In genomic region chr5:91281409-91281808, GRCh38 we compare ENCODE assay signal across 8 cellular contexts.
DNase-seq lines count a peak whose midpoint lies in the region; ATAC-seq, FAIRE-seq and TF ChIP-seq lines count a peak whose summit lies in the region.

No MANE protein-coding gene starts in this region.

- H3K4me2 ChIP-seq in fibroblast of lung (ENCODE audit: extremely low read depth, insufficient read depth, low read length) = peak overlapping the region; percentile 100

- no peaks in the 10 kb centered on the region for H3K79me2 ChIP-seq in fibroblast of lung (ENCODE audit: control insufficient read depth, insufficient read depth, low read length)

- peaks cover 10% of the 10 kb centered on the region for H3K4me1 ChIP-seq in fibroblast of lung (ENCODE audit: control insufficient read depth, extremely low read depth, insufficient read depth, low read length)
- H3K4me1 ChIP-seq in sigmoid colon = peaks cover 0 to 41% (median 21%) of the 10 kb centered on the region in 4 donors

- H3K36me3 ChIP-seq in fibroblast of lung (ENCODE audit: control insufficient read depth, insufficient read depth, low read length) = no peaks in the 10 kb centered on the region
- H3K36me3 ChIP-seq in sigmoid colon = no peaks in the 10 kb centered on the region

- H3K9ac ChIP-seq in fibroblast of lung (ENCODE audit: insufficient read depth, low read length) = peak overlapping the region; percentile 88

- no peaks in the 10 kb centered on the region for H3K27me3 ChIP-seq in fibroblast of lung (ENCODE audit: control insufficient read depth, insufficient read depth, low read length)
- H3K27me3 ChIP-seq in sigmoid colon = no peaks in the 10 kb centered on the region

- no peak for TF ChIP-seq EP300 in sigmoid colon (IDR thresholded peaks at IDR 0.05)

- 61 to 75% methylated on average over 5 of the region's 5 CpGs for WGBS in sigmoid colon, 2 donors

- no peak overlapping the region for H2AFZ ChIP-seq in fibroblast of lung (ENCODE audit: low read length)

- TF ChIP-seq CTCF in fibroblast of lung (conservative IDR thresholded peaks at IDR 0.05 in 1 of 2, IDR thresholded peaks at IDR 0.05 in 1 of 2; ENCODE audit: low read depth in 1 of 2, low read length in 2 of 2) (no peak), sigmoid colon (IDR thresholded peaks at IDR 0.05) (no peak)

- H3K4me3 ChIP-seq in fibroblast of lung (replicated peaks in 1 of 4; ENCODE audit: control extremely low read depth in 1 of 4, insufficient read depth in 1 of 4, low read depth in 3 of 4, low read length in 4 of 4) (no peak overlapping the region), sigmoid colon (no peak overlapping the region)

- FAIRE-seq in RCC 7860 (lab: Jason Lieb, UNC) = peak; percentile 93

- H4K20me1 ChIP-seq in fibroblast of lung (ENCODE audit: control insufficient read depth, extremely low read depth, insufficient read depth, low read length) = no peaks in the 10 kb centered on the region

- no peak for TF ChIP-seq POLR2A in sigmoid colon (IDR thresholded peaks at IDR 0.05)

- no peak for ATAC-seq in GM18861 (IDR thresholded peaks at IDR 0.05; ENCODE audit: unreplicated experiment)

- no peaks in the 10 kb centered on the region for H3K9me3 ChIP-seq in fibroblast of lung (ENCODE audit: control insufficient read depth, insufficient read depth, low read depth, low read length)
- H3K9me3 ChIP-seq in sigmoid colon = no peaks in the 10 kb centered on the region

- DNase-seq in GM03348 (ENCODE audit: low spot score) (peak; percentile 52), RCC 7860 (ENCODE audit: low spot score) (peak; percentile 92), fibroblast of lung (ENCODE audit: low read depth in 2 of 2) (peak; percentile 69 to 91), sigmoid colon (no peak), Kasumi-1 (lab: John Stamatoyannopoulos, UW) (no peak), D341Med (ENCODE audit: low spot score) (no peak)
- no peak for DNase-seq in stimulated activated CD4-positive, alpha-beta T cell treated with anti-CD3 and anti-CD28 coated beads, Interleukin-4, amount 100 ng/mL, for 1 hour

- H3K27ac ChIP-seq in fibroblast of lung (ENCODE audit: insufficient read depth, low read length) (peak overlapping the region; percentile 100), sigmoid colon (peak overlapping the region; percentile 87 to 95 (median 88))

- intact Hi-C loops in sigmoid colon (cut with DNase I) = loop anchor here (5.0 kb wide), 1 partner anchor 179 kb away; no protein-coding TSS in a partner anchor

Comparison
In these comparisons a context has a peak if more than half of its experiments do, and no peak if none do; other contexts are left out.
1. DNase-seq: peak in GM03348 (single experiment), RCC 7860 (single experiment) and fibroblast of lung (2 of 2); none in sigmoid colon (single experiment), Kasumi-1 (0 of 2), D341Med (single experiment) and stimulated activated CD4-positive, alpha-beta T cell treated with anti-CD3 and anti-CD28 coated beads, Interleukin-4, amount 100 ng/mL, for 1 hour (single experiment).